Comparison of ENCODE assay signal across 1 cellular context in genomic region chr18:49025426-49025766, GRCh38.
TF ChIP-seq lines count a peak whose summit lies in the region.

No MANE protein-coding gene starts in this region.

TF ChIP-seq in GM23338, 12 proteins besides CTCF, POLR2A, EP300 and RAD21 (continued from another document):
- TF ChIP-seq ZNF462 (CRISPR knock-in tag; IDR thresholded peaks at IDR 0.05) (no peak), ZNF114 (CRISPR knock-in tag; IDR thresholded peaks at IDR 0.05) (no peak), EZH2phosphoT487 (IDR thresholded peaks at IDR 0.05; ENCODE audit: unreplicated experiment) (no peak), JUNB (IDR thresholded peaks at IDR 0.05; ENCODE audit: unreplicated experiment) (no peak), NANOG (IDR thresholded peaks at IDR 0.05; ENCODE audit: borderline replicate concordance) (no peak), STAT1 (IDR thresholded peaks at IDR 0.05; ENCODE audit: unreplicated experiment) (no peak), POLR2AphosphoS5 (IDR thresholded peaks at IDR 0.05; ENCODE audit: low read depth) (no peak), CREB1 (CRISPR knock-in tag; IDR thresholded peaks at IDR 0.05; ENCODE audit: low read depth) (no peak)
- TF ChIP-seq, protein P1, sequence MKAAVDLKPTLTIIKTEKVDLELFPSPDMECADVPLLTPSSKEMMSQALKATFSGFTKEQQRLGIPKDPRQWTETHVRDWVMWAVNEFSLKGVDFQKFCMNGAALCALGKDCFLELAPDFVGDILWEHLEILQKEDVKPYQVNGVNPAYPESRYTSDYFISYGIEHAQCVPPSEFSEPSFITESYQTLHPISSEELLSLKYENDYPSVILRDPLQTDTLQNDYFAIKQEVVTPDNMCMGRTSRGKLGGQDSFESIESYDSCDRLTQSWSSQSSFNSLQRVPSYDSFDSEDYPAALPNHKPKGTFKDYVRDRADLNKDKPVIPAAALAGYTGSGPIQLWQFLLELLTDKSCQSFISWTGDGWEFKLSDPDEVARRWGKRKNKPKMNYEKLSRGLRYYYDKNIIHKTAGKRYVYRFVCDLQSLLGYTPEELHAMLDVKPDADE (IDR thresholded peaks at IDR 0.05): no peak
- TF ChIP-seq, protein P2, sequence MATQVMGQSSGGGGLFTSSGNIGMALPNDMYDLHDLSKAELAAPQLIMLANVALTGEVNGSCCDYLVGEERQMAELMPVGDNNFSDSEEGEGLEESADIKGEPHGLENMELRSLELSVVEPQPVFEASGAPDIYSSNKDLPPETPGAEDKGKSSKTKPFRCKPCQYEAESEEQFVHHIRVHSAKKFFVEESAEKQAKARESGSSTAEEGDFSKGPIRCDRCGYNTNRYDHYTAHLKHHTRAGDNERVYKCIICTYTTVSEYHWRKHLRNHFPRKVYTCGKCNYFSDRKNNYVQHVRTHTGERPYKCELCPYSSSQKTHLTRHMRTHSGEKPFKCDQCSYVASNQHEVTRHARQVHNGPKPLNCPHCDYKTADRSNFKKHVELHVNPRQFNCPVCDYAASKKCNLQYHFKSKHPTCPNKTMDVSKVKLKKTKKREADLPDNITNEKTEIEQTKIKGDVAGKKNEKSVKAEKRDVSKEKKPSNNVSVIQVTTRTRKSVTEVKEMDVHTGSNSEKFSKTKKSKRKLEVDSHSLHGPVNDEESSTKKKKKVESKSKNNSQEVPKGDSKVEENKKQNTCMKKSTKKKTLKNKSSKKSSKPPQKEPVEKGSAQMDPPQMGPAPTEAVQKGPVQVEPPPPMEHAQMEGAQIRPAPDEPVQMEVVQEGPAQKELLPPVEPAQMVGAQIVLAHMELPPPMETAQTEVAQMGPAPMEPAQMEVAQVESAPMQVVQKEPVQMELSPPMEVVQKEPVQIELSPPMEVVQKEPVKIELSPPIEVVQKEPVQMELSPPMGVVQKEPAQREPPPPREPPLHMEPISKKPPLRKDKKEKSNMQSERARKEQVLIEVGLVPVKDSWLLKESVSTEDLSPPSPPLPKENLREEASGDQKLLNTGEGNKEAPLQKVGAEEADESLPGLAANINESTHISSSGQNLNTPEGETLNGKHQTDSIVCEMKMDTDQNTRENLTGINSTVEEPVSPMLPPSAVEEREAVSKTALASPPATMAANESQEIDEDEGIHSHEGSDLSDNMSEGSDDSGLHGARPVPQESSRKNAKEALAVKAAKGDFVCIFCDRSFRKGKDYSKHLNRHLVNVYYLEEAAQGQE (IDR thresholded peaks at IDR 0.05; ENCODE audit: unreplicated experiment): no peak
